ENCODE assay signal across 1 cellular context in genomic region chr6:37433657-37434271, GRCh38.
TF ChIP-seq lines count a peak whose summit lies in the region.

No MANE protein-coding gene starts in this region.

TF ChIP-seq in GM23338, 12 proteins besides CTCF, POLR2A, EP300 and RAD21 (continued from another document):
- no peak for TF ChIP-seq REST (IDR thresholded peaks at IDR 0.05; ENCODE audit: unreplicated experiment)
